Comparison of ENCODE assay signal across 13 cellular contexts in the genomic region with DNA sequence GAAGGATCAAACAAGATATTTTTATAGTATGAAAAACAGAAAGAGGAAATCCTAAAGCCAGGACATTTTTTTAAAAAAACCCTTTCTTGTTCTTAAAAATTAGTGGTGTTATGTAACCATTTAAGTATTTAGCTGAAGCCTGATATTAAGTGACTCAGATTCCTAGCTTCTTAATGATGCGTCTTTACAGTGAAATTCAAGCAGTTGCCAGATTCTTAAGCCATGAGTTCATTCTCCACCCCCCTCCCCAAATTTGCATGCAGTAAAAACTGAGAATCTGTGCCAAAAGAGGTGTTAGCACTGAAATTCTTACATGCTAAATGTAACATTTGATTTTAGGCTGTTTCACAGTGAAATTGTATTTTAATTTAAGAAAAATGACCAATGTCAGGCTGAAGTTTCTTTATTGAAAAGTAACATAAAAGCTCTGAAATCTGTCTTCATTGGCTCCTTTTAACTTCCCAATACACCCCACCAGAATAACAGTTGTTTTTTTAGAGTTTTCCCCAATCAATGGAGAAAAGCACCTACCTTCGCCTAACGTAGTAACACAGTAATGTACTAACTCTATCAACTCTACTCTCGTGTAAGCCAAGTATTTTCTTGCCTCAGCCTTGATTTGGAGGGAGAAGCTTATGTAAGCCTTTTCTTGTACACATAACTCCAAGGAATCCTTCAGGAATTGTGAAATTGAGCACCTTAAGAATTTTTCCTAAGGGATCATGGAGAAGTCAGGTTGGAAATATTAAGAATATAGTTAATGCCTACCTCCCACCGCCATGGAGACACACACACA.
DNase-seq lines count a peak whose midpoint lies in the region; TF ChIP-seq lines count a peak whose summit lies in the region.
"Had no signal": no experiment of that assay in that cellular context is flagged by ENCODE, and none has a peak within 500 bp of the region (broad histone marks: within the 10 kb centered on the region; RNA-seq: fewer than 3 reads in every experiment).

No MANE protein-coding gene starts in this region.

- H3K9me3 ChIP-seq in SJSA1 (replicated peaks): no peaks in the 10 kb centered on the region
- no peaks in the 10 kb centered on the region for H3K9me3 ChIP-seq in prostate gland
- H3K9me3 ChIP-seq: heart right ventricle had no signal

- TF ChIP-seq CTCF in foreskin fibroblast (IDR thresholded peaks at IDR 0.05; ENCODE audit: low read depth, low read length) (no peak), prostate gland (IDR thresholded peaks at IDR 0.05) (no peak)

- no peaks in the 10 kb centered on the region for H3K27me3 ChIP-seq in SJSA1 (replicated peaks)
- no peaks in the 10 kb centered on the region for H3K27me3 ChIP-seq in prostate gland (replicated peaks; ENCODE audit: insufficient read depth)
- H3K27me3 ChIP-seq: heart right ventricle had no signal

- H3K36me3 ChIP-seq in SJSA1 (0 out of 2 replicates have a peak, but pooled peaks cover 6% of the 10 kb centered on the region), prostate gland (no peaks in the 10 kb centered on the region)
- H3K36me3 ChIP-seq: heart right ventricle had no signal

- no peak for TF ChIP-seq POLR2A in prostate gland (IDR thresholded peaks at IDR 0.05)

- H3K4me1 ChIP-seq in SJSA1 (replicated peaks): peaks cover 34% of the 10 kb centered on the region
- H3K4me1 ChIP-seq in prostate gland (replicated peaks): no peaks in the 10 kb centered on the region

- no peak overlapping the region for H3K4me3 ChIP-seq in SJSA1
- H3K4me3 ChIP-seq in foreskin fibroblast (ENCODE audit: low read depth in 1 of 2, low read length in 2 of 2): no peak overlapping the region
- no peak overlapping the region for H3K4me3 ChIP-seq in prostate gland
- H3K4me3 ChIP-seq: skin epidermis had no signal

- intact Hi-C loops in prostate gland (cut with DNase I): no loop called here

- DNase-seq in GM04504 (ENCODE audit: low read depth) (peak; percentile 25), SJSA1 (ENCODE audit: low read depth in 1 of 2, low spot score in 2 of 2) (peak; percentile 65 to 72), foreskin fibroblast (peak; percentile 68 to 79), pulmonary artery endothelial cell (ENCODE audit: low read depth, low spot score) (peak; percentile 33), Ammon's horn (ENCODE audit: low spot score) (no peak), NCI-H1417 (lab: John Stamatoyannopoulos, UW) (no peak), prostate gland (ENCODE audit: low spot score) (no peak)
- no peak for DNase-seq in stimulated activated CD4-positive, alpha-beta T cell treated with anti-CD3 and anti-CD28 coated beads, Interleukin-4, amount 100 ng/mL, for 1 hour
- DNase-seq: activated CD4-positive, alpha-beta T cell treated with anti-CD3 and anti-CD28 coated beads for 4 hours; heart right ventricle; NCI-H1092 treated with DMSO at 0.1 percent for 48 hours; stimulated activated naive CD4-positive, alpha-beta T cell treated with Interleukin-2 at 50 U/mL for 16 hours had no signal

- 70% methylated on average over 5 of the region's 5 CpGs for WGBS in prostate gland

- H3K27ac ChIP-seq in SJSA1 (peak overlapping the region; percentile 85), prostate gland (no peak overlapping the region)
- H3K27ac ChIP-seq: skin epidermis had no signal

Comparison
In these comparisons a context has a peak if more than half of its experiments do, and no peak if none do; other contexts are left out.
1. DNase-seq: peak in GM04504 (single experiment), SJSA1 (2 of 2), foreskin fibroblast (2 of 2) and pulmonary artery endothelial cell (single experiment); none in Ammon's horn (single experiment), stimulated activated CD4-positive, alpha-beta T cell treated with anti-CD3 and anti-CD28 coated beads, Interleukin-4, amount 100 ng/mL, for 1 hour (single experiment), NCI-H1417 (0 of 3) and prostate gland (single experiment).